26 cellular contexts compared by ENCODE assay signal in genomic region chr14:68479247-68479646, GRCh38.
DNase-seq lines count a peak whose midpoint lies in the region; ATAC-seq and FAIRE-seq lines count a peak whose summit lies in the region.
"Had no signal": no experiment of that assay in that cellular context is flagged by ENCODE, and none has a peak within 500 bp of the region (broad histone marks: within the 10 kb centered on the region; RNA-seq: fewer than 3 reads in every experiment).

No MANE protein-coding gene starts in this region.

- peaks cover 35% of the 10 kb centered on the region for H3K4me1 Mint-ChIP-seq in central memory CD8-positive, alpha-beta T cell
- peaks cover 49% of the 10 kb centered on the region for H3K4me1 Mint-ChIP-seq in activated T-cell treated with anti-CD3 and anti-CD28 coated beads, Interleukin-2, amount 50 U/mL, for 4 hours (ENCODE audit: low read depth)

- H3K27ac ChIP-seq in mesodermal cell (ENCODE audit: low read depth, low read length, severe bottlenecking): peak overlapping the region; percentile 6
- H3K27ac ChIP-seq in effector memory CD4-positive, alpha-beta T cell (ENCODE audit: insufficient read depth, low read length, poor library complexity, severe bottlenecking): no peak overlapping the region
- H3K27ac ChIP-seq: gastroesophageal sphincter, SK-N-MC, thoracic aorta had no signal

- 83% methylated on average over 1 of the region's 3 CpGs; no CpG with 5 or more reads in 1 of the 2 experiments for WGBS in mesodermal cell (ENCODE audit: insufficient coverage in 2 of 2), 2 experiments

- no peak overlapping the region for H3K4me3 Mint-ChIP-seq in central memory CD8-positive, alpha-beta T cell
- no peak overlapping the region for H3K4me3 Mint-ChIP-seq in activated T-cell treated with anti-CD3 and anti-CD28 coated beads, Interleukin-2, amount 50 U/mL, for 4 hours
- H3K4me3 Mint-ChIP-seq: activated naive CD8-positive, alpha-beta T cell treated with anti-CD3 and anti-CD28 coated beads for 36 hours; brain; CD4-positive, CD25-positive, alpha-beta regulatory T cell; dendritic cell treated with granulocyte-macrophage colony-stimulating factor and Interleukin-4, amounts not matched to agents 40 ng/mL and 50 ng/mL, for 4 days; stimulated activated naive B cell treated with anti-CD40 and anti-IgM and Interleukin-4, amounts not matched to agents 10 μg/mL and 1 μg/mL and 100 μg/mL, for 72 hours; T-helper 2 cell treated with Interferon-gamma antibody and Interleukin-4, amounts not matched to agents 5 μg/mL and 100 μg/mL, for 36 hours had no signal

- FAIRE-seq in HTR-8/SVneo (lab: Jason Lieb, UNC): peak; percentile 90

- no peak for ATAC-seq in central memory CD8-positive, alpha-beta T cell (replicated peaks; ENCODE audit: extremely low read depth, poor library complexity, severe bottlenecking)
- no peak for ATAC-seq in activated T-cell treated with anti-CD3 and anti-CD28 coated beads, Interleukin-2, amount 50 U/mL, for 4 hours
- ATAC-seq in GM21619 (IDR thresholded peaks at IDR 0.05; ENCODE audit: unreplicated experiment): no peak
- ATAC-seq: gastroesophageal sphincter; left lobe of liver; right cardiac atrium; stimulated activated naive B cell treated with anti-CD40 and anti-IgM and Interleukin-4, amounts not matched to agents 10 μg/mL and 1 μg/mL and 100 μg/mL, for 72 hours had no signal

- no peaks in the 10 kb centered on the region for H3K27me3 ChIP-seq in effector memory CD4-positive, alpha-beta T cell (replicated peaks; ENCODE audit: control insufficient read depth, insufficient read depth, low read length, poor library complexity, severe bottlenecking)
- H3K27me3 ChIP-seq: gastroesophageal sphincter had no signal

- no peaks in the 10 kb centered on the region for H3K27me3 Mint-ChIP-seq in central memory CD8-positive, alpha-beta T cell
- H3K27me3 Mint-ChIP-seq in activated T-cell treated with anti-CD3 and anti-CD28 coated beads, Interleukin-2, amount 50 U/mL, for 4 hours (ENCODE audit: low read depth): no peaks in the 10 kb centered on the region
- H3K27me3 Mint-ChIP-seq: activated naive CD8-positive, alpha-beta T cell treated with anti-CD3 and anti-CD28 coated beads for 36 hours; CD4-positive, CD25-positive, alpha-beta regulatory T cell; dendritic cell treated with granulocyte-macrophage colony-stimulating factor and Interleukin-4, amounts not matched to agents 40 ng/mL and 50 ng/mL, for 4 days; stimulated activated naive B cell treated with anti-CD40 and anti-IgM and Interleukin-4, amounts not matched to agents 10 μg/mL and 1 μg/mL and 100 μg/mL, for 72 hours had no signal

- H3K4me1 ChIP-seq in mesodermal cell (ENCODE audit: control insufficient read depth, insufficient read depth, low read length, poor library complexity, severe bottlenecking): peaks cover 27% of the 10 kb centered on the region
- H3K4me1 ChIP-seq in effector memory CD4-positive, alpha-beta T cell (ENCODE audit: control insufficient read depth, insufficient read depth, low read length, poor library complexity, severe bottlenecking): peaks cover 15% of the 10 kb centered on the region

- no peaks in the 10 kb centered on the region for H3K36me3 Mint-ChIP-seq in central memory CD8-positive, alpha-beta T cell (ENCODE audit: insufficient read depth)
- no peaks in the 10 kb centered on the region for H3K36me3 Mint-ChIP-seq in activated T-cell treated with anti-CD3 and anti-CD28 coated beads, Interleukin-2, amount 50 U/mL, for 4 hours (ENCODE audit: insufficient read depth)
- H3K36me3 Mint-ChIP-seq: activated naive CD8-positive, alpha-beta T cell treated with anti-CD3 and anti-CD28 coated beads for 36 hours; brain had no signal

- peak overlapping the region; percentile 57 for H3K27ac Mint-ChIP-seq in central memory CD8-positive, alpha-beta T cell (ENCODE audit: low read depth)
- H3K27ac Mint-ChIP-seq: activated naive CD8-positive, alpha-beta T cell treated with anti-CD3 and anti-CD28 coated beads for 36 hours; dendritic cell treated with granulocyte-macrophage colony-stimulating factor and Interleukin-4, amounts not matched to agents 40 ng/mL and 50 ng/mL, for 4 days; T-helper 2 cell treated with Interferon-gamma antibody and Interleukin-4, amounts not matched to agents 5 μg/mL and 100 μg/mL, for 36 hours had no signal

- no peaks in the 10 kb centered on the region for H3K9me3 ChIP-seq in mesodermal cell (ENCODE audit: control insufficient read depth, low read length)
- H3K9me3 ChIP-seq in effector memory CD4-positive, alpha-beta T cell (ENCODE audit: control insufficient read depth, low read length): no peaks in the 10 kb centered on the region
- H3K9me3 ChIP-seq: gastroesophageal sphincter, thoracic aorta had no signal

- no peaks in the 10 kb centered on the region for H3K36me3 ChIP-seq in mesodermal cell (ENCODE audit: control insufficient read depth, insufficient read depth, low read length)
- H3K36me3 ChIP-seq in effector memory CD4-positive, alpha-beta T cell (ENCODE audit: control insufficient read depth, insufficient read depth, low read length): no peaks in the 10 kb centered on the region
- H3K36me3 ChIP-seq: gastroesophageal sphincter, thoracic aorta had no signal

- DNase-seq in HTR-8/SVneo (ENCODE audit: insufficient read length, low spot score) (no peak), ureter (ENCODE audit: low spot score) (no peak)
- no peak for DNase-seq in central memory CD8-positive, alpha-beta T cell (ENCODE audit: low spot score in 2 of 2)
- DNase-seq in activated T-cell treated with anti-CD3 and anti-CD28 coated beads, Interleukin-2, amount 50 U/mL, for 4 hours: no peak
- no peak for DNase-seq in effector memory CD4-positive, alpha-beta T cell
- DNase-seq: activated naive CD8-positive, alpha-beta T cell treated with anti-CD3 and anti-CD28 coated beads for 36 hours; CD4-positive, CD25-positive, alpha-beta regulatory T cell; DMS53; erythroblast; Karpas-422; NCI-H1048; NCI-H2029; NCI-H446 treated with DMSO at 0.1 percent for 48 hours; NK-92 treated with Interleukin-12 subunit alpha and Interleukin-12 subunit beta, amount 100 ng/mL, for 24 hours; occipital lobe; right cardiac atrium; stimulated activated naive B cell treated with anti-CD40 and anti-IgM and Interleukin-4, amounts not matched to agents 10 μg/mL and 1 μg/mL and 100 μg/mL, for 72 hours had no signal

- H3K9me3 Mint-ChIP-seq in central memory CD8-positive, alpha-beta T cell: no peaks in the 10 kb centered on the region
- no peaks in the 10 kb centered on the region for H3K9me3 Mint-ChIP-seq in activated T-cell treated with anti-CD3 and anti-CD28 coated beads, Interleukin-2, amount 50 U/mL, for 4 hours
- H3K9me3 Mint-ChIP-seq: brain; dendritic cell treated with granulocyte-macrophage colony-stimulating factor and Interleukin-4, amounts not matched to agents 40 ng/mL and 50 ng/mL, for 4 days; T-helper 2 cell treated with Interferon-gamma antibody and Interleukin-4, amounts not matched to agents 5 μg/mL and 100 μg/mL, for 36 hours had no signal

- H3K4me3 ChIP-seq in mesodermal cell (ENCODE audit: extremely low read depth, insufficient read depth, low read length, poor library complexity, severe bottlenecking): no peak overlapping the region
- no peak overlapping the region for H3K4me3 ChIP-seq in effector memory CD4-positive, alpha-beta T cell (ENCODE audit: insufficient read depth, low read depth, low read length, poor library complexity, severe bottlenecking)
- H3K4me3 ChIP-seq: gastroesophageal sphincter, SK-N-MC, thoracic aorta had no signal
